ENCODE assay signal across 1 cellular context in genomic region chr6:30556964-30557682, GRCh38.
TF ChIP-seq lines count a peak whose summit lies in the region.

PRR3 (plus strand) TSS chr6:30557295; CDS start chr6:30557345, 50 bp downstream.

TF ChIP-seq in HepG2, 621 proteins besides CTCF, POLR2A, EP300 and RAD21 (continued from another document and continues in another):
- peak; percentile 88; the same call in 1 of the 2 replicates for TF ChIP-seq ZHX1 (CRISPR knock-in tag; IDR thresholded peaks at IDR 0.05; ENCODE audit: low read depth)
- TF ChIP-seq ZUFSP (CRISPR knock-in tag; IDR thresholded peaks at IDR 0.05; ENCODE audit: borderline replicate concordance) = no peak
- no peak; the same call in 1 of the 2 replicates for TF ChIP-seq BRD4 (CRISPR knock-in tag; IDR thresholded peaks at IDR 0.05)
- TF ChIP-seq TEAD3 (CRISPR knock-in tag; optimal IDR thresholded peaks at IDR 0.05; ENCODE audit: borderline replicate concordance) = peak; percentile 74
- no peak for TF ChIP-seq ZBTB10 (CRISPR knock-in tag; IDR thresholded peaks at IDR 0.05; ENCODE audit: borderline replicate concordance)
- TF ChIP-seq SMARCC2 (IDR thresholded peaks at IDR 0.05) = no peak
- TF ChIP-seq ZNF572 (CRISPR knock-in tag; IDR thresholded peaks at IDR 0.05) = peak; percentile 99
- 0 out of 2 replicates have a peak, but pooled peaks have one; percentile 47 for TF ChIP-seq PAX8 (CRISPR knock-in tag; IDR thresholded peaks at IDR 0.05; ENCODE audit: borderline replicate concordance)
- no peak; the same call in 1 of the 2 replicates for TF ChIP-seq ZNF451 (CRISPR knock-in tag; IDR thresholded peaks at IDR 0.05)
- no peak for TF ChIP-seq SMC3 (IDR thresholded peaks at IDR 0.05; ENCODE audit: low read length)
- no peak for TF ChIP-seq HDAC6 (IDR thresholded peaks at IDR 0.05; ENCODE audit: low read depth, low read length)
- TF ChIP-seq RNF2 (conservative IDR thresholded peaks at IDR 0.05; ENCODE audit: low read depth) = peak; percentile 99
- peak; percentile 33; the same call in 1 of the 2 replicates for TF ChIP-seq SP5 (CRISPR knock-in tag; IDR thresholded peaks at IDR 0.05; ENCODE audit: borderline replicate concordance, low read depth)
- TF ChIP-seq NFE2 (CRISPR knock-in tag; IDR thresholded peaks at IDR 0.05) = no peak
- peak; percentile 92 for TF ChIP-seq ZNF709 (CRISPR knock-in tag; IDR thresholded peaks at IDR 0.05)
- TF ChIP-seq PTBP1 (IDR thresholded peaks at IDR 0.05; ENCODE audit: low read depth, low read length, poor library complexity, severe bottlenecking) = peak; percentile 86
- 0 out of 2 replicates have a peak, but pooled peaks have one; percentile 67 for TF ChIP-seq ZBTB33 (CRISPR knock-in tag; IDR thresholded peaks at IDR 0.05)
- peak; percentile 53; the same call in 1 of the 2 replicates for TF ChIP-seq ESRRA (CRISPR knock-in tag; IDR thresholded peaks at IDR 0.05; ENCODE audit: low read depth)
- peak; percentile 92 for TF ChIP-seq ZBTB34 (CRISPR knock-in tag; IDR thresholded peaks at IDR 0.05)
- peak; percentile 73; the same call in 1 of the 2 replicates for TF ChIP-seq MXD3 (CRISPR knock-in tag; IDR thresholded peaks at IDR 0.05)
- TF ChIP-seq FOXO1 (CRISPR knock-in tag; IDR thresholded peaks at IDR 0.05) = peak; percentile 76; the same call in 1 of the 2 replicates
- peak; percentile 95; the same call in 1 of the 2 replicates for TF ChIP-seq ZNF558 (CRISPR knock-in tag; IDR thresholded peaks at IDR 0.05; ENCODE audit: borderline replicate concordance)
- TF ChIP-seq TCF12 (IDR thresholded peaks at IDR 0.05) = no peak
- TF ChIP-seq TCF12 (CRISPR knock-in tag; IDR thresholded peaks at IDR 0.05) = peak; percentile 69; the same call in 1 of the 2 replicates
- TF ChIP-seq HDAC2 (CRISPR knock-in tag; IDR thresholded peaks at IDR 0.05) = peak; percentile 57
- TF ChIP-seq USF2 (IDR thresholded peaks at IDR 0.05; ENCODE audit: low read depth, low read length) = no peak
- peak; percentile 65; the same call in 1 of the 2 replicates for TF ChIP-seq USF2 (CRISPR knock-in tag; IDR thresholded peaks at IDR 0.05; ENCODE audit: borderline replicate concordance)
- TF ChIP-seq XRCC5 (optimal IDR thresholded peaks at IDR 0.05; ENCODE audit: low read length) = peak; percentile 81
- TF ChIP-seq SMARCE1 (IDR thresholded peaks at IDR 0.05; ENCODE audit: borderline replicate concordance) = no peak
- no peak for TF ChIP-seq PBX3 (CRISPR knock-in tag; IDR thresholded peaks at IDR 0.05; ENCODE audit: borderline replicate concordance)
- TF ChIP-seq ZBTB7B (CRISPR knock-in tag; IDR thresholded peaks at IDR 0.05) = peak; percentile 74; the same call in 1 of the 2 replicates
- TF ChIP-seq KAT7 (CRISPR knock-in tag; IDR thresholded peaks at IDR 0.05; ENCODE audit: borderline replicate concordance) = peak; percentile 83
- 0 out of 2 replicates have a peak, but pooled peaks have one; percentile 2 for TF ChIP-seq POGZ (CRISPR knock-in tag; IDR thresholded peaks at IDR 0.05)
- TF ChIP-seq MYPOP (CRISPR knock-in tag; IDR thresholded peaks at IDR 0.05) = no peak; the same call in 1 of the 2 replicates
- peak; percentile 70; the same call in 1 of the 2 replicates for TF ChIP-seq ZNF83 (CRISPR knock-in tag; IDR thresholded peaks at IDR 0.05; ENCODE audit: borderline replicate concordance)
- peak; percentile 34 for TF ChIP-seq PHF5A (CRISPR knock-in tag; IDR thresholded peaks at IDR 0.05; ENCODE audit: low read depth, unreplicated experiment)
- TF ChIP-seq HNF1A (IDR thresholded peaks at IDR 0.05; ENCODE audit: low read depth) = 0 out of 2 replicates have a peak, but pooled peaks have one; percentile 39
- TF ChIP-seq HNF1A (CRISPR knock-in tag; IDR thresholded peaks at IDR 0.05; ENCODE audit: borderline replicate concordance) = peak; percentile 85
- TF ChIP-seq NFKB2 (CRISPR knock-in tag; IDR thresholded peaks at IDR 0.05; ENCODE audit: borderline replicate concordance) = peak; percentile 93
- peak in 1 of 2 experiments; percentile 19; a peak in 2 of 4 replicates for TF ChIP-seq MAFK (conservative IDR thresholded peaks at IDR 0.05 in 1 of 2, IDR thresholded peaks at IDR 0.05 in 1 of 2; ENCODE audit: low read length in 2 of 2)
